Comparison of ENCODE assay signal across 30 cellular contexts in the genomic region with DNA sequence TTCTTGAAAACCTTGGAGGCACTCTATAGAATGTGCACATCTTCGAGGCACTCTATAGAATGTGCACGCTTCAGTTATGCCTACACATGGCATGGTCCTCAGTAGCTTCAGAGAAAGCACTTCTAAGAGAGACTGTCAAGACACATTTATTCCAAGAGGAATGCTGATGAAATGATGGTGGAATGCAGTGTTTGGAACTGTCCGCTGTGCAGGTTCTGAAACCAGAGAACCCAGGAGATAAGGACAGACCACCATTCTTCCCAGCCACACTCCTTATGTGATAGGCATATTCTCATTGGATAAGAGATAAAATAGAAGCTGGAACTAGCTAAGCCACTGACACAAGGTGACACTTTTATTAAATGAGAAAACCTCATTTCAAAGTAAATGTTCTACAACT.
"Had no signal": no experiment of that assay in that cellular context is flagged by ENCODE, and none has a peak within 500 bp of the region (broad histone marks: within the 10 kb centered on the region; RNA-seq: fewer than 3 reads in every experiment).

No MANE protein-coding gene starts in this region.

- H3K36me3 Mint-ChIP-seq: immature natural killer cell; naive thymus-derived CD4-positive, alpha-beta T cell; stimulated activated naive B cell treated with anti-CD40 and anti-IgM and Interleukin-4, amounts not matched to agents 10 μg/mL and 1 μg/mL and 100 μg/mL, for 72 hours had no signal

- H3K4me1 Mint-ChIP-seq: immature natural killer cell; naive thymus-derived CD4-positive, alpha-beta T cell; nephron; stimulated activated naive B cell treated with anti-CD40 and anti-IgM and Interleukin-4, amounts not matched to agents 10 μg/mL and 1 μg/mL and 100 μg/mL, for 72 hours had no signal

- H3K27ac Mint-ChIP-seq: immature natural killer cell; naive thymus-derived CD4-positive, alpha-beta T cell; nephron; stimulated activated naive B cell treated with anti-CD40 and anti-IgM and Interleukin-4, amounts not matched to agents 10 μg/mL and 1 μg/mL and 100 μg/mL, for 72 hours; stimulated activated naive CD8-positive, alpha-beta T cell treated with anti-CD3 and anti-CD28 coated beads, Interleukin-15, Interleukin-2, amounts not matched to agents 100 ng/mL and 50 ng/mL, for 24 hours had no signal

- H3K9me3 Mint-ChIP-seq: nephron; stimulated activated naive CD8-positive, alpha-beta T cell treated with anti-CD3 and anti-CD28 coated beads, Interleukin-15, Interleukin-2, amounts not matched to agents 100 ng/mL and 50 ng/mL, for 24 hours had no signal

- H3K27ac ChIP-seq: esophagus squamous epithelium, heart right ventricle, ovary, psoas muscle, skin epidermis, suprapubic skin, transverse colon, upper lobe of right lung, uterus had no signal

- ATAC-seq: heart right ventricle; left lobe of liver; naive thymus-derived CD4-positive, alpha-beta T cell; psoas muscle; right cardiac atrium; stimulated activated naive B cell treated with anti-CD40 and anti-IgM and Interleukin-4, amounts not matched to agents 10 μg/mL and 1 μg/mL and 100 μg/mL, for 72 hours; upper lobe of right lung had no signal

- H3K36me3 ChIP-seq: esophagus squamous epithelium, heart right ventricle, ovary, suprapubic skin, transverse colon, upper lobe of right lung, uterus had no signal

- H3K4me1 ChIP-seq: esophagus squamous epithelium, heart right ventricle, psoas muscle, suprapubic skin, transverse colon, upper lobe of right lung, uterus had no signal

- H3K4me3 ChIP-seq: esophagus squamous epithelium, heart right ventricle, ovary, psoas muscle, skin epidermis, suprapubic skin, transverse colon, upper lobe of right lung, uterus had no signal

- DNase-seq: dermis blood vessel endothelial cell; effector memory CD4-positive, alpha-beta T cell; erythroblast; esophagus squamous epithelium; foreskin melanocyte; glutamatergic neuron; heart right ventricle; hippocampal formation; immature natural killer cell; islet precursor cell; kidney glomerular epithelial cell; mesenchymal stem cell; midbrain; naive thymus-derived CD4-positive, alpha-beta T cell; nucleus accumbens; ovary; posterior cingulate gyrus; psoas muscle; right cardiac atrium; stimulated activated CD4-positive, alpha-beta T cell treated with anti-CD3 and anti-CD28 coated beads, Interleukin-15, amount 100 ng/mL, for 24 hours; stimulated activated CD4-positive, alpha-beta T cell treated with anti-CD3 and anti-CD28 coated beads, Interleukin-2, amount 100 ng/mL, for 48 hours; stimulated activated naive B cell treated with anti-CD40 and anti-IgM and Interleukin-4, amounts not matched to agents 10 μg/mL and 1 μg/mL and 100 μg/mL, for 72 hours; transverse colon; upper lobe of right lung; uterus had no signal

- H3K4me3 Mint-ChIP-seq: immature natural killer cell; naive thymus-derived CD4-positive, alpha-beta T cell; nephron; stimulated activated naive B cell treated with anti-CD40 and anti-IgM and Interleukin-4, amounts not matched to agents 10 μg/mL and 1 μg/mL and 100 μg/mL, for 72 hours; stimulated activated naive CD8-positive, alpha-beta T cell treated with anti-CD3 and anti-CD28 coated beads, Interleukin-15, Interleukin-2, amounts not matched to agents 100 ng/mL and 50 ng/mL, for 24 hours had no signal

- H3K27me3 ChIP-seq: esophagus squamous epithelium, heart right ventricle, ovary, suprapubic skin, transverse colon, upper lobe of right lung, uterus had no signal

- H3K9me3 ChIP-seq: esophagus squamous epithelium, heart right ventricle, ovary, suprapubic skin, transverse colon, upper lobe of right lung, uterus had no signal

- H3K27me3 Mint-ChIP-seq: naive thymus-derived CD4-positive, alpha-beta T cell; stimulated activated naive B cell treated with anti-CD40 and anti-IgM and Interleukin-4, amounts not matched to agents 10 μg/mL and 1 μg/mL and 100 μg/mL, for 72 hours; stimulated activated naive CD8-positive, alpha-beta T cell treated with anti-CD3 and anti-CD28 coated beads, Interleukin-15, Interleukin-2, amounts not matched to agents 100 ng/mL and 50 ng/mL, for 24 hours had no signal
